ENCODE assay signal across 8 cellular contexts in genomic region chr4:184473515-184474260, GRCh38. TPM values are rescaled to one million over a fixed set of nuclear protein-coding genes. Genes with fewer than 3 reads are reported as not detected.
DNase-seq lines count a peak whose midpoint lies in the region; ATAC-seq, FAIRE-seq and TF ChIP-seq lines count a peak whose summit lies in the region.

No MANE protein-coding gene starts in this region.

- peak overlapping the region; percentile 85 for H3K4me2 ChIP-seq in DOHH2 (ENCODE audit: low read length)

- H3K27me3 ChIP-seq in DOHH2 (ENCODE audit: control insufficient read depth, low read length) (no peaks in the 10 kb centered on the region), pancreas (no peaks in the 10 kb centered on the region)

- ATAC-seq in pancreas, result peak; percentile 6 to 17 (median 7)

- no peaks in the 10 kb centered on the region for H3K9me2 ChIP-seq in DOHH2 (replicated peaks; ENCODE audit: control insufficient read depth, low read length)

- H4K20me1 ChIP-seq in DOHH2 (ENCODE audit: control insufficient read depth, insufficient read depth, low read depth, low read length), result no peaks in the 10 kb centered on the region

- WGBS in pancreas, 2 donors, result 0 to 2% methylated on average over 26 to 65 of the region's 65 CpGs

- peak; percentile 13 for DNase-seq in HEK293T (ENCODE audit: extremely low spot score)
- DNase-seq in RPMI7951 (ENCODE audit: low read depth), result peak; percentile 39
- peak; percentile 59 for DNase-seq in activated naive CD4-positive, alpha-beta T cell treated with anti-CD3 and anti-CD28 coated beads, Interleukin-2, amount 50 U/mL, for 16 hours
- DNase-seq in head of caudate nucleus, result peak in 39 of 42 donors; percentile 24 to 72 (median 48)
- peak in 5 of 6 donors; percentile 37 to 83 (median 45) for DNase-seq in pancreas
- no peak for DNase-seq in occipital lobe (lab: John Stamatoyannopoulos, UW)
- no peak for DNase-seq in NCI-H345 (lab: John Stamatoyannopoulos, UW)

- CTCF ChIA-PET in HEK293T (lab: Yijun Ruan, JAX), result no interaction called here

- intact Hi-C loops in head of caudate nucleus (cut with DNase I) (loop anchor here (5.0 kb wide), 1 partner anchor 206 kb away; no protein-coding TSS in a partner anchor), pancreas (cut with DNase I) (no loop called here)

- peaks cover 59% of the 10 kb centered on the region for H3K79me2 ChIP-seq in DOHH2 (ENCODE audit: control insufficient read depth, low read length)

- H3K9me3 ChIP-seq in DOHH2 (ENCODE audit: control insufficient read depth, insufficient read depth, low read length) (no peaks in the 10 kb centered on the region), pancreas (no peaks in the 10 kb centered on the region)

- POLR2A ChIA-PET in HEK293T (lab: Yijun Ruan, JAX), result interaction anchor here (0.6 to 2.6 kb wide), 31 partner anchors 8 to 260 kb away, joined by 3 to 42 read pairs (median 4); partner anchors contain the start of genes CASP3, CENPU and PRIMPOL

- peak overlapping the region; percentile 86 for H3K27ac ChIP-seq in DOHH2 (ENCODE audit: low read depth, low read length)
- H3K27ac ChIP-seq in pancreas, result peak overlapping the region; percentile 86 to 98 (median 94)

- H3K4me3 ChIP-seq in DOHH2 (ENCODE audit: low read length) (peak overlapping the region; percentile 88), pancreas (peak overlapping the region; percentile 58 to 89 (median 74))

- peaks cover 20% of the 10 kb centered on the region for H3F3A ChIP-seq in DOHH2 (ENCODE audit: control insufficient read depth, insufficient read depth)

- H3K4me1 ChIP-seq in DOHH2 (ENCODE audit: control insufficient read depth, low read length), result peaks cover 63% of the 10 kb centered on the region
- peaks cover 11 to 33% (median 27%) of the 10 kb centered on the region in 3 donors for H3K4me1 ChIP-seq in pancreas

- peaks cover 9% of the 10 kb centered on the region; the same call in 1 of the 2 replicates for H3K36me3 ChIP-seq in DOHH2 (ENCODE audit: control insufficient read depth, low read length)
- no peaks in the 10 kb centered on the region for H3K36me3 ChIP-seq in pancreas

- FAIRE-seq in pancreas (lab: Jason Lieb, UNC), result no peak

- TF ChIP-seq CTCF in DOHH2 (IDR thresholded peaks at IDR 0.05; ENCODE audit: low read depth, low read length, poor library complexity, severe bottlenecking) (no peak), pancreas (IDR thresholded peaks at IDR 0.05) (no peak)

TF ChIP-seq in HEK293T, 16 proteins besides CTCF, POLR2A, EP300 and RAD21:
- no peak for TF ChIP-seq FOXK2 (IDR thresholded peaks at IDR 0.05)
- no peak for TF ChIP-seq BHLHE40 (IDR thresholded peaks at IDR 0.05; ENCODE audit: borderline replicate concordance)
- no peak for TF ChIP-seq SP1 (IDR thresholded peaks at IDR 0.05)
- TF ChIP-seq FOXM1 (IDR thresholded peaks at IDR 0.05; ENCODE audit: borderline replicate concordance), result no peak
- TF ChIP-seq NFRKB (IDR thresholded peaks at IDR 0.05), result no peak
- TF ChIP-seq ZNF384 (IDR thresholded peaks at IDR 0.05), result no peak
- TF ChIP-seq PKNOX1 (IDR thresholded peaks at IDR 0.05), result no peak
- no peak for TF ChIP-seq SUZ12 (IDR thresholded peaks at IDR 0.05)
- no peak for TF ChIP-seq ELF4 (IDR thresholded peaks at IDR 0.05)
- no peak for TF ChIP-seq LEF1 (IDR thresholded peaks at IDR 0.05; ENCODE audit: borderline replicate concordance)
- no peak for TF ChIP-seq CTBP1 (IDR thresholded peaks at IDR 0.05; ENCODE audit: borderline replicate concordance)

RNA-seq across cellular contexts. Expression of gene IRF2, which starts 0.7 kb away (rescaled TPM):
- total RNA-seq in RPMI7951 (2014; rRNA removed; shearing (Covaris generic)), result 24.9 and 43.3 TPM in 2 replicates
- total RNA-seq in pancreas (10 to 100 TPM in 5 of 6 donors, 1 to 10 TPM in 1; 7.4 to 32.3 (median 14.2) TPM), occipital lobe (9.4 TPM)
- 1 to 10 TPM; 6.8 to 10.0 TPM for polyA plus RNA-seq in pancreas

Comparison
In these comparisons a context has a peak if more than half of its experiments do, and no peak if none do; other contexts are left out.
1. DNase-seq: peak in HEK293T (single experiment), RPMI7951 (single experiment), activated naive CD4-positive, alpha-beta T cell treated with anti-CD3 and anti-CD28 coated beads, Interleukin-2, amount 50 U/mL, for 16 hours (single experiment), head of caudate nucleus (39 of 42) and pancreas (5 of 6); none in occipital lobe (single experiment) and NCI-H345 (single experiment).